Comparison of ENCODE assay signal across 8 cellular contexts in genomic region chr12:49548822-49549648, GRCh38. TPM values are rescaled to one million over a fixed set of nuclear protein-coding genes. Genes with fewer than 3 reads are reported as not detected.
DNase-seq lines count a peak whose midpoint lies in the region; ATAC-seq and TF ChIP-seq lines count a peak whose summit lies in the region.

No MANE protein-coding gene starts in this region.

- TF ChIP-seq CTCF in GM12864 (IDR thresholded peaks at IDR 0.05; ENCODE audit: low read depth, low read length, missing control alignments) = peak; percentile 32

- intact Hi-C loops in Right ventricle myocardium inferior (cut with DNase I) (no loop called here), sciatic nerve (cut with DNase I) (no loop called here)

- DNase-seq in GM12864 (ENCODE audit: low read depth) (no peak), Right ventricle myocardium inferior (ENCODE audit: missing footprints) (no peak), sciatic nerve (ENCODE audit: low spot score) (no peak), HUDEP-2 (lab: John Stamatoyannopoulos, UW; ENCODE audit: unreplicated experiment in 76 of 76) (no peak), pons (ENCODE audit: low spot score) (no peak), HuH-7.5 (ENCODE audit: low spot score) (no peak)
- DNase-seq in activated CD8-positive, alpha-beta memory T cell treated with anti-CD3 and anti-CD28 coated beads for 24 hours = peak; percentile 80

- peak overlapping the region; percentile 38 for H3K4me3 ChIP-seq in GM12864 (ENCODE audit: low read depth, low read length)

- ATAC-seq in Right ventricle myocardium inferior (peak; percentile 25), sciatic nerve (peak; percentile 56), HG02870 (IDR thresholded peaks at IDR 0.05; ENCODE audit: unreplicated experiment) (no peak)

RNA-seq across cellular contexts. Expression of gene KCNH3, which starts 10.2 kb away (rescaled TPM):
- 0.27 TPM for total RNA-seq in Right ventricle myocardium inferior
- total RNA-seq in sciatic nerve = 0.27 TPM

RNA-seq across cellular contexts. Expression of gene MCRS1, which starts 18.9 kb away (rescaled TPM):
- total RNA-seq in Right ventricle myocardium inferior = 88.9 TPM
- total RNA-seq in sciatic nerve = 39.3 TPM

RNA-seq across cellular contexts. Expression of gene FAM186B, which starts 56.4 kb away (rescaled TPM):
- total RNA-seq in Right ventricle myocardium inferior (0.62 TPM), sciatic nerve (0.36 TPM)
